32 cellular contexts compared by ENCODE assay signal in genomic region chr20:14634666-14635065, GRCh38.
DNase-seq lines count a peak whose midpoint lies in the region; ATAC-seq and TF ChIP-seq lines count a peak whose summit lies in the region.
"Had no signal": no experiment of that assay in that cellular context is flagged by ENCODE, and none has a peak within 500 bp of the region (broad histone marks: within the 10 kb centered on the region; RNA-seq: fewer than 3 reads in every experiment).

No MANE protein-coding gene starts in this region.

- no peaks in the 10 kb centered on the region for H3K36me3 Mint-ChIP-seq in glutamatergic neuron (ENCODE audit: unreplicated experiment)
- H3K36me3 Mint-ChIP-seq: activated naive CD4-positive, alpha-beta T cell treated with anti-CD3 and anti-CD28 coated beads, Interleukin-2, amount 10 ng/mL, durations not matched to agents 7 days and 5 days; brain; stimulated activated naive B cell treated with anti-CD40 and anti-IgM and Interleukin-4, amounts not matched to agents 10 μg/mL and 1 μg/mL and 100 μg/mL, for 72 hours had no signal

- H3K27ac Mint-ChIP-seq in glutamatergic neuron (ENCODE audit: unreplicated experiment), result no peak overlapping the region
- H3K27ac Mint-ChIP-seq: activated CD8-positive, alpha-beta T cell treated with anti-CD3 and anti-CD28 coated beads, Interleukin-2, amount 10 ng/mL, durations not matched to agents 7 days and 5 days; activated naive CD4-positive, alpha-beta T cell treated with anti-CD3 and anti-CD28 coated beads, Interleukin-2, amount 10 ng/mL, durations not matched to agents 7 days and 5 days; brain; stimulated activated naive B cell treated with anti-CD40 and anti-IgM and Interleukin-4, amounts not matched to agents 10 μg/mL and 1 μg/mL and 100 μg/mL, for 72 hours had no signal

- peaks cover 1% of the 10 kb centered on the region for H3K9me3 Mint-ChIP-seq in glutamatergic neuron (ENCODE audit: unreplicated experiment)

- no peak overlapping the region for H3K4me3 Mint-ChIP-seq in glutamatergic neuron (ENCODE audit: unreplicated experiment)
- H3K4me3 Mint-ChIP-seq: activated CD8-positive, alpha-beta T cell treated with anti-CD3 and anti-CD28 coated beads, Interleukin-2, amount 10 ng/mL, durations not matched to agents 7 days and 5 days; activated naive CD4-positive, alpha-beta T cell treated with anti-CD3 and anti-CD28 coated beads, Interleukin-2, amount 10 ng/mL, durations not matched to agents 7 days and 5 days; brain; stimulated activated naive B cell treated with anti-CD40 and anti-IgM and Interleukin-4, amounts not matched to agents 10 μg/mL and 1 μg/mL and 100 μg/mL, for 72 hours had no signal

- H3K4me1 Mint-ChIP-seq in glutamatergic neuron (ENCODE audit: low read depth, unreplicated experiment), result no peaks in the 10 kb centered on the region
- H3K4me1 Mint-ChIP-seq: activated naive CD4-positive, alpha-beta T cell treated with anti-CD3 and anti-CD28 coated beads, Interleukin-2, amount 10 ng/mL, durations not matched to agents 7 days and 5 days; brain; stimulated activated naive B cell treated with anti-CD40 and anti-IgM and Interleukin-4, amounts not matched to agents 10 μg/mL and 1 μg/mL and 100 μg/mL, for 72 hours had no signal

- no peak for TF ChIP-seq CTCF in glutamatergic neuron (IDR thresholded peaks at IDR 0.05; ENCODE audit: partially characterized antibody, unreplicated experiment)

- ATAC-seq in HG03460 (IDR thresholded peaks at IDR 0.05; ENCODE audit: unreplicated experiment), result no peak
- ATAC-seq in GM21825 (IDR thresholded peaks at IDR 0.05; ENCODE audit: unreplicated experiment), result no peak
- ATAC-seq: activated CD8-positive, alpha-beta T cell treated with anti-CD3 and anti-CD28 coated beads, Interleukin-2, amount 10 ng/mL, durations not matched to agents 7 days and 5 days; HepG2; left ventricle myocardium superior; psoas muscle; stimulated activated naive B cell treated with anti-CD40 and anti-IgM and Interleukin-4, amounts not matched to agents 10 μg/mL and 1 μg/mL and 100 μg/mL, for 72 hours had no signal

- DNase-seq in NCI-H1417 (lab: John Stamatoyannopoulos, UW) (peak in 2 of 3 experiments; percentile 27 to 64), NCI-H1417 treated with DMSO at 0.1 percent for 48 hours (lab: John Stamatoyannopoulos, UW) (no peak), NCI-H226 (peak; percentile 46), epithelial cell of prostate (ENCODE audit: low read depth, low spot score) (no peak), renal cortical epithelial cell (ENCODE audit: low read depth) (peak; percentile 36), glutamatergic neuron (no peak)
- DNase-seq: activated CD4-positive, alpha-beta T cell treated with anti-CD3 and anti-CD28 coated beads for 4 hours; activated CD8-positive, alpha-beta T cell treated with anti-CD3 and anti-CD28 coated beads, Interleukin-2, amount 10 ng/mL, durations not matched to agents 7 days and 5 days; activated naive CD4-positive, alpha-beta T cell treated with anti-CD3 and anti-CD28 coated beads, Interleukin-2, amount 10 ng/mL, durations not matched to agents 7 days and 5 days; Caco-2; DMS53; dorsolateral prefrontal cortex; islet precursor cell; left ventricle myocardium superior; NCI-H1694 treated with DMSO at 0.1 percent for 48 hours; NCI-H2227 treated with DMSO at 0.1 percent for 48 hours; NCI-H774; nucleus accumbens; psoas muscle; stimulated activated CD4-positive, alpha-beta T cell treated with anti-CD3 and anti-CD28 coated beads, Interleukin-15, amount 100 ng/mL, for 24 hours; stimulated activated naive B cell treated with anti-CD40 and anti-IgM and Interleukin-4, amounts not matched to agents 10 μg/mL and 1 μg/mL and 100 μg/mL, for 72 hours; substantia nigra; T1000; upper lobe of left lung had no signal

- H3K27me3 Mint-ChIP-seq in glutamatergic neuron (ENCODE audit: unreplicated experiment), result no peaks in the 10 kb centered on the region
- H3K27me3 Mint-ChIP-seq: activated naive CD4-positive, alpha-beta T cell treated with anti-CD3 and anti-CD28 coated beads, Interleukin-2, amount 10 ng/mL, durations not matched to agents 7 days and 5 days; stimulated activated naive B cell treated with anti-CD40 and anti-IgM and Interleukin-4, amounts not matched to agents 10 μg/mL and 1 μg/mL and 100 μg/mL, for 72 hours had no signal

- peak overlapping the region; percentile 22 for H3K27ac ChIP-seq in epithelial cell of prostate
- H3K27ac ChIP-seq: 22Rv1, C4-2B, dorsolateral prefrontal cortex, psoas muscle, SJSA1, upper lobe of left lung, VCaP had no signal

Comparison
In these comparisons a context has a peak if more than half of its experiments do, and no peak if none do; other contexts are left out.
1. DNase-seq: peak in NCI-H1417 (2 of 3), NCI-H226 (single experiment) and renal cortical epithelial cell (single experiment); none in NCI-H1417 treated with DMSO at 0.1 percent for 48 hours (single experiment), epithelial cell of prostate (single experiment) and glutamatergic neuron (single experiment).